8 cellular contexts compared by ENCODE assay signal in the genomic region with DNA sequence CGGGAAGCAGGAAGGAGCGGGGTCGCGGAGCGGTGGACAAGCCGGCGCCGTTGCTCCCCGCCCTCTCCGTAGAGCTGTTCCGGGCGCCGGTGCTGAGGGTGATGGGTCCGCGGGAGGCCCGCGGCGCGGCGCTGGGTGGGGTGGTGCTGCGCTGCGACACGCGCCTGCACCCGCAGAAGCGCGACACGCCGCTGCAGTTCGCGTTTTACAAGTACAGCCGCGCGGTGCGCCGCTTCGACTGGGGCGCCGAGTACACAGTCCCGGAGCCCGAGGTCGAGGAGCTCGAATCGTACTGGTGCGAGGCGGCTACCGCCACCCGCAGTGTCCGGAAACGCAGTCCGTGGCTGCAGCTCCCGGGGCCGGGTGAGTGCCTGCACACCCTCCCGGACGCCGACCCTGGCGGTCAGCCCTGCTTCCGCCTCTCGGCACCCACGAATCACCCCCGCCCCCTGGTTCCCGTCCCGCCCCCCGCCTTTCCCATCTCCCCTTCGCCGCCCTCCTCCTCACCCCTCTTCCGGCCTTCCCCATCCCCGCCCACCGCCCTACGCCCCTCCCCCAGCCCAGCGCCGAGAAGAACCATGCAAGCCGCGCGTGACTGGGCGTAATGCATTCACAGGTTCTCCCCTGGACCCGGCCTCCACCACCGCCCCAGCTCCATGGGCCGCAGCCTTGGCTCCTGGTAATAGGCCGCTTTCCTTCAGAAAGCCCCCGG. TPM values are rescaled to one million over a fixed set of nuclear protein-coding genes. Genes with fewer than 3 reads are reported as not detected.
A peak's percentile ranks its signal among the peaks of the same experiment; 100 is the strongest.
DNase-seq lines count a peak whose midpoint lies in the region; ATAC-seq, FAIRE-seq and TF ChIP-seq lines count a peak whose summit lies in the region.

No MANE protein-coding gene starts in this region.

- peak overlapping the region; percentile 97 for H3K27ac ChIP-seq in GM23248
- H3K27ac ChIP-seq in astrocyte (ENCODE audit: low read depth, low read length): peak overlapping the region; percentile 93

- H3K9me3 Mint-ChIP-seq in astrocyte (ENCODE audit: unreplicated experiment): no peaks in the 10 kb centered on the region

- in situ Hi-C loops in GM23248 (cut with MboI): no loop called here

- H3K4me2 ChIP-seq in GM23248 (ENCODE audit: unreplicated experiment) (peak overlapping the region; percentile 88), astrocyte (ENCODE audit: low read length) (peak overlapping the region; percentile 88)

- H3K4me1 ChIP-seq in ES-I3 (ENCODE audit: insufficient read depth, low read length): no peaks in the 10 kb centered on the region
- peaks cover 39% of the 10 kb centered on the region for H3K4me1 ChIP-seq in GM23248 (ENCODE audit: insufficient read depth)
- peaks cover 28% of the 10 kb centered on the region for H3K4me1 ChIP-seq in astrocyte (ENCODE audit: insufficient read depth, low read length)

- H3K36me3 ChIP-seq in ES-I3 (ENCODE audit: insufficient read depth, low read length) (no peaks in the 10 kb centered on the region), GM23248 (ENCODE audit: low read depth) (no peaks in the 10 kb centered on the region), astrocyte (ENCODE audit: insufficient read depth, low read length) (no peaks in the 10 kb centered on the region)

- peak overlapping the region; percentile 74 for H2AFZ ChIP-seq in GM23248
- peak overlapping the region; percentile 85 for H2AFZ ChIP-seq in astrocyte (ENCODE audit: low read depth, low read length)

- peaks cover 16% of the 10 kb centered on the region for H3K27me3 Mint-ChIP-seq in astrocyte (ENCODE audit: low read depth, unreplicated experiment)

- DNase-seq in GM23248 (peak; percentile 88), LoVo (ENCODE audit: low spot score) (peak; percentile 82), T-helper 2 cell (peak; percentile 32 to 69 (median 41)), astrocyte (ENCODE audit: low read depth) (peak; percentile 67), hepatic stellate cell (ENCODE audit: low spot score) (peak; percentile 68), renal cortical epithelial cell (ENCODE audit: low read depth) (peak; percentile 48)

- peaks cover 34% of the 10 kb centered on the region for H3F3A ChIP-seq in GM23248 (ENCODE audit: insufficient read depth)

- H3K9ac ChIP-seq in ES-I3 (ENCODE audit: low read depth, low read length): peak overlapping the region; percentile 93
- peak overlapping the region; percentile 96 for H3K9ac ChIP-seq in GM23248
- peak overlapping the region; percentile 93 for H3K9ac ChIP-seq in astrocyte (ENCODE audit: low read length)

- H3K27me3 ChIP-seq in GM23248 (replicated peaks; ENCODE audit: insufficient read depth) (no peaks in the 10 kb centered on the region), astrocyte (ENCODE audit: insufficient read depth, low read length) (no peaks in the 10 kb centered on the region)

- no peaks in the 10 kb centered on the region for H4K20me1 ChIP-seq in GM23248 (ENCODE audit: insufficient read depth)
- H4K20me1 ChIP-seq in astrocyte (ENCODE audit: insufficient read depth, low read length): no peaks in the 10 kb centered on the region

- 0 to 2% methylated on average over 32 to 68 of the region's 81 CpGs for WGBS in GM23248 (ENCODE audit: low coverage in 1 of 2, low lambda C conversion rate in 2 of 2, missing lambda C conversion rate in 2 of 2), 2 experiments

- H3K4me1 Mint-ChIP-seq in astrocyte (ENCODE audit: low read depth, unreplicated experiment): peaks cover 24% of the 10 kb centered on the region

- FAIRE-seq in astrocyte (lab: Jason Lieb, UNC): no peak

- no peaks in the 10 kb centered on the region for H3K9me2 ChIP-seq in GM23248 (ENCODE audit: insufficient read depth)

- H3K79me2 ChIP-seq in GM23248 (ENCODE audit: insufficient read depth) (no peaks in the 10 kb centered on the region), astrocyte (ENCODE audit: insufficient read depth, low read length) (no peaks in the 10 kb centered on the region)

- H3K9me3 ChIP-seq in ES-I3 (ENCODE audit: control insufficient read depth, insufficient read depth, low read length): no peaks in the 10 kb centered on the region
- H3K9me3 ChIP-seq in GM23248 (ENCODE audit: low read depth): no peaks in the 10 kb centered on the region
- no peaks in the 10 kb centered on the region for H3K9me3 ChIP-seq in astrocyte (ENCODE audit: insufficient read depth, low read depth, low read length)

- peak overlapping the region; percentile 89 for H3K4me3 Mint-ChIP-seq in astrocyte (ENCODE audit: unreplicated experiment)

- no peak for TF ChIP-seq CTCF in astrocyte (IDR thresholded peaks at IDR 0.05; ENCODE audit: insufficient read depth, low read depth, low read length)

- ATAC-seq in HG03378 (IDR thresholded peaks at IDR 0.05; ENCODE audit: unreplicated experiment): no peak

- no peaks in the 10 kb centered on the region for H3K36me3 Mint-ChIP-seq in astrocyte (ENCODE audit: low read depth, unreplicated experiment)

- H3K4me3 ChIP-seq in GM23248: peak overlapping the region; percentile 79
- H3K4me3 ChIP-seq in astrocyte (ENCODE audit: insufficient read depth, low read depth, low read length): peak overlapping the region; percentile 72

- peak overlapping the region; percentile 91 for H3K27ac Mint-ChIP-seq in astrocyte (ENCODE audit: unreplicated experiment)

RNA-seq across cellular contexts. Expression of gene FCRLB, which starts 5.4 kb away (rescaled TPM):
- total RNA-seq in GM23248 (2014; rRNA removed; shearing (Covaris generic)): 8.3 and 14.5 TPM in 2 replicates
- polyA plus RNA-seq in GM23248 (2016; fragmentation: Nextera tagmentation; extraction: Ambion mirVana): 9.4 and 10.1 TPM in 2 replicates
- 0.72 and 0.79 TPM in 2 replicates for total RNA-seq in astrocyte
- total RNA-seq in renal cortical epithelial cell: 1.1 and 1.9 TPM in 2 replicates

RNA-seq across cellular contexts. Expression of gene FCRLA, which starts 19.8 kb away (rescaled TPM):
- total RNA-seq in GM23248 (2014; rRNA removed; shearing (Covaris generic)): 7.5 and 8.4 TPM in 2 replicates
- 5.3 and 6.8 TPM in 2 replicates for polyA plus RNA-seq in GM23248 (2016; fragmentation: Nextera tagmentation; extraction: Ambion mirVana)
- 0.38 and 0.45 TPM in 2 replicates for total RNA-seq in astrocyte
- total RNA-seq in renal cortical epithelial cell: 1.4 TPM in 1 of 2 replicates, not detected in the other

RNA-seq across cellular contexts. Expression of gene DUSP12, which starts 22.8 kb away (rescaled TPM):
- 27.4 and 34.2 TPM in 2 replicates for total RNA-seq in GM23248 (2014; rRNA removed; shearing (Covaris generic))
- 29.9 and 34.9 TPM in 2 replicates for polyA plus RNA-seq in GM23248 (2016; fragmentation: Nextera tagmentation; extraction: Ambion mirVana)
- 34.0 and 34.7 TPM in 2 replicates for total RNA-seq in astrocyte
- 30.0 and 37.9 TPM in 2 replicates for total RNA-seq in renal cortical epithelial cell

RNA-seq across cellular contexts. Expression of gene ATF6, which starts 39.3 kb away (rescaled TPM):
- total RNA-seq in GM23248 (2014; rRNA removed; shearing (Covaris generic)): 19.8 and 21.4 TPM in 2 replicates
- 14.8 TPM in 2 replicates for polyA plus RNA-seq in GM23248 (2016; fragmentation: Nextera tagmentation; extraction: Ambion mirVana)
- total RNA-seq in astrocyte (25.4 and 26.4 TPM in 2 replicates), renal cortical epithelial cell (35.1 and 42.8 TPM in 2 replicates)
